ENCODE assay signal across 1 cellular context in the genomic region with DNA sequence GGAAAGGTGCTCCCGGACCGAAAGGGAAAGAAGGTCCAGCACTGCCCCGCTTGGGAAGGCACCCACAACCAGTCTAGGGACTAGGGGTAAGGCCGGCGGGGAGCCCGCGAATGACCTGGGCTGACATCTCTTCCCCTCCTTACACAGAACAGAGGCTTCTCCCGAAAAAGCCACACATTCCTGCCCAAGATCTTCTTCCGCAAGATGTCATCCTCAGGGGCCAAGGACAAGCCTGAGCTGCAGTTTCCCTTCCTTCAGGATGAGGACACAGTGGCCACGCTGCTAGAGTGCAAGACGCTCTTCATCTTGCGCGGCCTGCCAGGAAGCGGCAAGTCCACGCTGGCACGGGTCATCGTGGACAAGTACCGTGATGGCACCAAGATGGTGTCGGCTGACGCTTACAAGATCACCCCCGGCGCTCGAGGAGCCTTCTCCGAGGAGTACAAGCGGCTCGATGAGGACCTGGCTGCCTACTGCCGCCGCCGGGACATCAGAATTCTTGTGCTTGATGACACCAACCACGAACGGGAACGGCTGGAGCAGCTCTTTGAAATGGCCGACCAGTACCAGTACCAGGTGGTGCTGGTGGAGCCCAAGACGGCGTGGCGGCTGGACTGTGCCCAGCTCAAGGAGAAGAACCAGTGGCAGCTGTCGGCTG.
TF ChIP-seq lines count a peak whose summit lies in the region.

No MANE protein-coding gene starts in this region.

TF ChIP-seq in HepG2, 621 proteins besides CTCF, POLR2A, EP300 and RAD21 (continued from another document):
- TF ChIP-seq, protein P1, sequence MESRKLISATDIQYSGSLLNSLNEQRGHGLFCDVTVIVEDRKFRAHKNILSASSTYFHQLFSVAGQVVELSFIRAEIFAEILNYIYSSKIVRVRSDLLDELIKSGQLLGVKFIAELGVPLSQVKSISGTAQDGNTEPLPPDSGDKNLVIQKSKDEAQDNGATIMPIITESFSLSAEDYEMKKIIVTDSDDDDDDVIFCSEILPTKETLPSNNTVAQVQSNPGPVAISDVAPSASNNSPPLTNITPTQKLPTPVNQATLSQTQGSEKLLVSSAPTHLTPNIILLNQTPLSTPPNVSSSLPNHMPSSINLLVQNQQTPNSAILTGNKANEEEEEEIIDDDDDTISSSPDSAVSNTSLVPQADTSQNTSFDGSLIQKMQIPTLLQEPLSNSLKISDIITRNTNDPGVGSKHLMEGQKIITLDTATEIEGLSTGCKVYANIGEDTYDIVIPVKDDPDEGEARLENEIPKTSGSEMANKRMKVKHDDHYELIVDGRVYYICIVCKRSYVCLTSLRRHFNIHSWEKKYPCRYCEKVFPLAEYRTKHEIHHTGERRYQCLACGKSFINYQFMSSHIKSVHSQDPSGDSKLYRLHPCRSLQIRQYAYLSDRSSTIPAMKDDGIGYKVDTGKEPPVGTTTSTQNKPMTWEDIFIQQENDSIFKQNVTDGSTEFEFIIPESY (CRISPR knock-in tag; IDR thresholded peaks at IDR 0.05), result peak; percentile 38; the same call in 1 of the 2 replicates
- peak; percentile 7; the same call in 1 of the 2 replicates for TF ChIP-seq ATAD3A (CRISPR knock-in tag; IDR thresholded peaks at IDR 0.05)
- 0 out of 2 replicates have a peak, but pooled peaks have one; percentile 13 for TF ChIP-seq HIVEP1 (CRISPR knock-in tag; IDR thresholded peaks at IDR 0.05)
- 0 out of 2 replicates have a peak, but pooled peaks have one; percentile 57 for TF ChIP-seq GLI4 (CRISPR knock-in tag; IDR thresholded peaks at IDR 0.05; ENCODE audit: borderline replicate concordance)
- TF ChIP-seq POGZ (CRISPR knock-in tag; IDR thresholded peaks at IDR 0.05), result 0 out of 2 replicates have a peak, but pooled peaks have one; percentile 9
- TF ChIP-seq ZNF263 (CRISPR knock-in tag; IDR thresholded peaks at IDR 0.05), result 0 out of 2 replicates have a peak, but pooled peaks have one; percentile 6
TF ChIP-seq in HepG2: peak in this region for 29.
